Comparison of ENCODE assay signal across 30 cellular contexts in genomic region chr7:133910761-133911160, GRCh38.
DNase-seq lines count a peak whose midpoint lies in the region; ATAC-seq lines count a peak whose summit lies in the region.
"Had no signal": no experiment of that assay in that cellular context is flagged by ENCODE, and none has a peak within 500 bp of the region (broad histone marks: within the 10 kb centered on the region; RNA-seq: fewer than 3 reads in every experiment).

No MANE protein-coding gene starts in this region.

- ATAC-seq in GM21576 (IDR thresholded peaks at IDR 0.05; ENCODE audit: unreplicated experiment), result no peak
- no peak for ATAC-seq in HG02981 (IDR thresholded peaks at IDR 0.05; ENCODE audit: unreplicated experiment)
- ATAC-seq: activated T-cell treated with anti-CD3 and anti-CD28 coated beads, Interleukin-2, amount 50 U/mL, for 4 hours; heart left ventricle; lower lobe of right lung; mucosa of descending colon had no signal

- DNase-seq in COR-L47 (lab: John Stamatoyannopoulos, UW) (peak; percentile 86), NCI-H1105 treated with DMSO at 0.1 percent for 48 hours (lab: John Stamatoyannopoulos, UW) (peak; percentile 92), NCI-H2107 treated with DMSO at 0.1 percent for 48 hours (lab: John Stamatoyannopoulos, UW; ENCODE audit: unreplicated experiment) (peak; percentile 85), NCI-H774 (lab: John Stamatoyannopoulos, UW) (peak; percentile 78), Ammon's horn (ENCODE audit: low spot score) (no peak)
- DNase-seq in activated CD4-positive, alpha-beta T cell treated with anti-CD3 and anti-CD28 coated beads for 1 hour, result no peak
- DNase-seq: activated CD4-positive, alpha-beta T cell treated with anti-CD3 and anti-CD28 coated beads, Interleukin-2, amount 50 U/mL, for 1 hour; activated gamma-delta T cell treated with Interleukin-2 at 50 U/mL for 16 hours; activated T-cell treated with anti-CD3 and anti-CD28 coated beads, Interleukin-2, amount 50 U/mL, for 4 hours; AML-193; caudate nucleus; CD4-positive, alpha-beta memory T cell; DMS 273 treated with DMSO at 0.1 percent for 48 hours; foreskin fibroblast; GDM1; H9; heart left ventricle; kidney glomerular epithelial cell; lower lobe of right lung; mucosa of descending colon; NCI-H1048; NCI-H524 treated with DMSO at 0.1 percent for 48 hours; OCI-M1; Right ventricle myocardium superior; stimulated activated CD4-positive, alpha-beta T cell treated with anti-CD3 and anti-CD28 coated beads, Interleukin-1b, Interleukin-23, amount 100 ng/mL, for 48 hours; stimulated activated CD8-positive, alpha-beta memory T cell treated with anti-CD3 and anti-CD28 coated beads, Interleukin-4, amount 100 ng/mL, for 48 hours; stomach; tibial artery had no signal

Comparison
In these comparisons a context has a peak if more than half of its experiments do, and no peak if none do; other contexts are left out.
1. DNase-seq: peak in COR-L47 (single experiment), NCI-H1105 treated with DMSO at 0.1 percent for 48 hours (single experiment), NCI-H2107 treated with DMSO at 0.1 percent for 48 hours (single experiment) and NCI-H774 (single experiment); none in Ammon's horn (single experiment) and activated CD4-positive, alpha-beta T cell treated with anti-CD3 and anti-CD28 coated beads for 1 hour (single experiment).